In genomic region chr3:146861262-146861661, GRCh38 we compare ENCODE assay signal across 31 cellular contexts.
"Had no signal": no experiment of that assay in that cellular context is flagged by ENCODE, and none has a peak within 500 bp of the region (broad histone marks: within the 10 kb centered on the region; RNA-seq: fewer than 3 reads in every experiment).

No MANE protein-coding gene starts in this region.

- H3K36me3 ChIP-seq: neural progenitor cell, ovary, spleen, suprapubic skin, tibial artery, upper lobe of left lung, vagina had no signal

- H3K9ac ChIP-seq: neural progenitor cell, parathyroid adenoma had no signal

- H3K4me1 ChIP-seq: parathyroid adenoma, psoas muscle, spleen, suprapubic skin, tibial artery, upper lobe of left lung, vagina had no signal

- H3K9me3 ChIP-seq: ovary, psoas muscle, suprapubic skin, testis, tibial artery, upper lobe of left lung, vagina had no signal

- H3K4me1 Mint-ChIP-seq: natural killer cell; stimulated activated memory B cell treated with anti-CD40 and anti-IgM and Interleukin-4, amounts not matched to agents 10 μg/mL and 1 μg/mL and 100 μg/mL, for 72 hours; stimulated activated naive CD8-positive, alpha-beta T cell treated with anti-CD3 and anti-CD28 coated beads, Interleukin-15, amount 100 ng/mL, for 72 hours had no signal

- H2AFZ ChIP-seq: neural progenitor cell, parathyroid adenoma had no signal

- H3K27ac ChIP-seq: neural progenitor cell, ovary, parathyroid adenoma, psoas muscle, skin epidermis, spleen, suprapubic skin, testis, tibial artery, upper lobe of left lung, vagina had no signal

- FAIRE-seq: urothelium cell line had no signal

- DNase-seq: natural killer cell; occipital lobe; ovary; posterior cingulate gyrus; psoas muscle; right cardiac atrium; spleen; stimulated activated CD4-positive, alpha-beta T cell treated with anti-CD3 and anti-CD28 coated beads, Interleukin-12 subunit alpha, Interleukin-12 subunit beta, amount 100 ng/mL, for 4 hours; stimulated activated CD4-positive, alpha-beta T cell treated with anti-CD3 and anti-CD28 coated beads, Interleukin-1b, Interleukin-23, amount 100 ng/mL, for 48 hours; stimulated activated CD4-positive, alpha-beta T cell treated with anti-CD3 and anti-CD28 coated beads, Interleukin-4, amount 100 ng/mL, for 1 hour; stimulated activated CD4-positive, alpha-beta T cell treated with anti-CD3 and anti-CD28 coated beads, Interleukin-4, amount 100 ng/mL, for 4 hours; stimulated activated CD8-positive, alpha-beta memory T cell treated with anti-CD3 and anti-CD28 coated beads, Interleukin-4, amount 100 ng/mL, for 48 hours; stimulated activated naive CD4-positive, alpha-beta T cell; stimulated activated naive CD8-positive, alpha-beta T cell treated with anti-CD3 and anti-CD28 coated beads, Interleukin-15, amount 100 ng/mL, for 72 hours; stimulated activated naive CD8-positive, alpha-beta T cell treated with anti-CD3 and anti-CD28 coated beads, Interleukin-15, Interleukin-2, amounts not matched to agents 100 U/mL and 50 U/mL, for 24 hours; substantia nigra; testis; tibial artery; trophoblast cell; upper lobe of left lung had no signal

- ATAC-seq: natural killer cell; psoas muscle; right cardiac atrium; sciatic nerve; stimulated activated memory B cell treated with anti-CD40 and anti-IgM and Interleukin-4, amounts not matched to agents 10 μg/mL and 1 μg/mL and 100 μg/mL, for 72 hours; stimulated activated naive CD8-positive, alpha-beta T cell treated with anti-CD3 and anti-CD28 coated beads, Interleukin-15, amount 100 ng/mL, for 72 hours; stimulated activated naive CD8-positive, alpha-beta T cell treated with anti-CD3 and anti-CD28 coated beads, Interleukin-15, Interleukin-2, amounts not matched to agents 100 U/mL and 50 U/mL, for 24 hours had no signal

- H3K27ac Mint-ChIP-seq: natural killer cell; nephron; neural progenitor cell; progenitor cell of endocrine pancreas; stimulated activated memory B cell treated with anti-CD40 and anti-IgM and Interleukin-4, amounts not matched to agents 10 μg/mL and 1 μg/mL and 100 μg/mL, for 72 hours; stimulated activated naive CD8-positive, alpha-beta T cell treated with anti-CD3 and anti-CD28 coated beads, Interleukin-15, amount 100 ng/mL, for 72 hours had no signal

- H3K36me3 Mint-ChIP-seq: natural killer cell; neural progenitor cell; stimulated activated memory B cell treated with anti-CD40 and anti-IgM and Interleukin-4, amounts not matched to agents 10 μg/mL and 1 μg/mL and 100 μg/mL, for 72 hours had no signal

- H3K79me2 ChIP-seq: parathyroid adenoma had no signal

- H3K9me3 Mint-ChIP-seq: nephron, neural progenitor cell had no signal

- H3K27me3 ChIP-seq: neural progenitor cell, ovary, spleen, suprapubic skin, testis, tibial artery, upper lobe of left lung, vagina had no signal

- H3K4me3 ChIP-seq: neural progenitor cell, ovary, psoas muscle, skin epidermis, smooth muscle cell, spleen, suprapubic skin, testis, tibial artery, upper lobe of left lung, vagina had no signal

- H3K4me2 ChIP-seq: neural progenitor cell, smooth muscle cell had no signal

- H3K4me3 Mint-ChIP-seq: natural killer cell; nephron; neural progenitor cell; stimulated activated memory B cell treated with anti-CD40 and anti-IgM and Interleukin-4, amounts not matched to agents 10 μg/mL and 1 μg/mL and 100 μg/mL, for 72 hours; stimulated activated naive CD8-positive, alpha-beta T cell treated with anti-CD3 and anti-CD28 coated beads, Interleukin-15, amount 100 ng/mL, for 72 hours had no signal

- H3K27me3 Mint-ChIP-seq: progenitor cell of endocrine pancreas; stimulated activated memory B cell treated with anti-CD40 and anti-IgM and Interleukin-4, amounts not matched to agents 10 μg/mL and 1 μg/mL and 100 μg/mL, for 72 hours; stimulated activated naive CD8-positive, alpha-beta T cell treated with anti-CD3 and anti-CD28 coated beads, Interleukin-15, amount 100 ng/mL, for 72 hours had no signal
